ENCODE assay signal across 1 cellular context in genomic region chr6:131901474-131901873, GRCh38. TPM values are rescaled to one million over a fixed set of nuclear protein-coding genes. Genes with fewer than 3 reads are reported as not detected.
"Had no signal": no experiment of that assay in that cellular context is flagged by ENCODE, and none has a peak within 500 bp of the region (broad histone marks: within the 10 kb centered on the region; RNA-seq: fewer than 3 reads in every experiment).

No MANE protein-coding gene starts in this region.

RNA-seq across cellular contexts. Expression of gene CCN2, which starts 49.7 kb away (rescaled TPM):
- polyA plus RNA-seq: naive thymus-derived CD8-positive, alpha-beta T cell had no signal
